ENCODE assay signal across 12 cellular contexts in the genomic region with DNA sequence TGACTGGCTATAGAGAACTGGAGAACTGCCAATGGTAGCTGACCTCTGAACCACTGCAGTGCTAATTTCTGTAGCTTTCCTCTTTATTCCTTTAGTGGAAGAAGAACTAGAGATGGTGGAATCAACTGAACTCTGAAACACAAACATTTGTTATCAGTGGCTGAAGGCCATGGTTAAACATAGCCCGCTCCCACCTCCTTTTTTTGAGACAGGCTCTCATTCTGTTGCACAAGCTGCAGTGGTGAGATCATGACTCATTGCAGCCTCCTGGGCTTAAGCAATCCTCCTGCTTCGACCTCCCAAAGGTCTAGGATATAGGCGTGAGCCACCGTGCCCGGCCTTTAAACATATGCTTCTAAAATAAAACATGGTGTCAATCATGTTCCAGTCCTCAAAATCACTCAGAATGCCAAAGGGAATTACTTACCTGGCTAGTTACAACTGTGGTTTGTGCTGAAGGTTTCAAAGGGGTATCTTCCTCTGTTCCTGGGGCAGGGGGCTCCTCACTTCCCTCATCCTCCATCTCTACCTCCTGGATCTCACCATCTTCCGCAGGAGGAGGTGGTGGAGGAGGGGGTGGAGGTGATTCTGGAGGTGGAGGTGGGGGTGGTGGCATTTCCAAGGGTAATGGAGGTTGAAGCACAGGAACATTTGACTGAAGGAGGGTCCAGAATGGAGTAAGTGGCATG. TPM values are rescaled to one million over a fixed set of nuclear protein-coding genes. Genes with fewer than 3 reads are reported as not detected.
DNase-seq lines count a peak whose midpoint lies in the region; ATAC-seq and TF ChIP-seq lines count a peak whose summit lies in the region.
"Had no signal": no experiment of that assay in that cellular context is flagged by ENCODE, and none has a peak within 500 bp of the region (broad histone marks: within the 10 kb centered on the region; RNA-seq: fewer than 3 reads in every experiment).

No MANE protein-coding gene starts in this region.

- H3K4me1 ChIP-seq in adipocyte (ENCODE audit: control insufficient read depth, insufficient read depth, low read length) (peaks cover 40% of the 10 kb centered on the region), hepatocyte (ENCODE audit: insufficient read depth) (peaks cover 9% of the 10 kb centered on the region), transverse colon (peaks cover 0 to 25% (median 7%) of the 10 kb centered on the region in 4 donors)

- no peak overlapping the region for H2AFZ ChIP-seq in hepatocyte

- WGBS in hepatocyte (ENCODE audit: low lambda C conversion rate, missing lambda C conversion rate) = 47% methylated on average over 6 of the region's 6 CpGs
- 30 to 69% methylated on average over 2 to 6 of the region's 6 CpGs for WGBS in transverse colon (ENCODE audit: low coverage in 1 of 2), 2 donors

- peaks cover 16% of the 10 kb centered on the region for H3K79me2 ChIP-seq in hepatocyte

- no peak for ATAC-seq in HG02981 (IDR thresholded peaks at IDR 0.05; ENCODE audit: unreplicated experiment)

- peak overlapping the region; percentile 32 for H3K27ac Mint-ChIP-seq in activated naive CD4-positive, alpha-beta T cell treated with anti-CD3 and anti-CD28 coated beads for 36 hours
- H3K27ac Mint-ChIP-seq: CD4-positive, alpha-beta T cell had no signal

- no peak overlapping the region for H3K4me2 ChIP-seq in hepatocyte

- TF ChIP-seq POLR2A in transverse colon (IDR thresholded peaks at IDR 0.05) = no peak

- intact Hi-C loops in activated naive CD4-positive, alpha-beta T cell treated with anti-CD3 and anti-CD28 coated beads for 36 hours (cut with micrococcal nuclease) = no loop called here
- intact Hi-C loops in transverse colon (cut with DNase I; ENCODE audit: low total_unique reads) = no loop called here

- peak overlapping the region; percentile 89 for H3K27ac ChIP-seq in hepatocyte
- H3K27ac ChIP-seq in transverse colon = peak overlapping the region; percentile 65 to 74 (median 70)

- no peaks in the 10 kb centered on the region for H3K27me3 Mint-ChIP-seq in activated naive CD4-positive, alpha-beta T cell treated with anti-CD3 and anti-CD28 coated beads for 36 hours (ENCODE audit: low read depth)
- H3K27me3 Mint-ChIP-seq: CD4-positive, alpha-beta T cell had no signal

- CTCF ChIA-PET in activated naive CD4-positive, alpha-beta T cell treated with anti-CD3 and anti-CD28 coated beads for 36 hours (lab: Charles Lee) = no interaction called here

- peaks cover 44% of the 10 kb centered on the region for H3K36me3 Mint-ChIP-seq in activated naive CD4-positive, alpha-beta T cell treated with anti-CD3 and anti-CD28 coated beads for 36 hours (ENCODE audit: low read depth)

- TF ChIP-seq CTCF in hepatocyte (IDR thresholded peaks at IDR 0.05; ENCODE audit: poor library complexity) = no peak
- no peak for TF ChIP-seq CTCF in transverse colon (IDR thresholded peaks at IDR 0.05)

- no peaks in the 10 kb centered on the region for H3K4me1 Mint-ChIP-seq in activated naive CD4-positive, alpha-beta T cell treated with anti-CD3 and anti-CD28 coated beads for 36 hours (ENCODE audit: low read depth)

- H3K9me3 ChIP-seq in adipocyte (ENCODE audit: control insufficient read depth, low read length) = no peaks in the 10 kb centered on the region
- H3K9me3 ChIP-seq in hepatocyte (ENCODE audit: low read depth) = no peaks in the 10 kb centered on the region
- H3K9me3 ChIP-seq in transverse colon = no peaks in the 10 kb centered on the region

- H3K27me3 ChIP-seq in adipocyte (replicated peaks; ENCODE audit: control insufficient read depth, insufficient read depth, low read length) (no peaks in the 10 kb centered on the region), hepatocyte (no peaks in the 10 kb centered on the region), transverse colon (no peaks in the 10 kb centered on the region)

- no peaks in the 10 kb centered on the region for H4K20me1 ChIP-seq in hepatocyte (ENCODE audit: insufficient read depth, poor library complexity, severe bottlenecking)

- DNase-seq in activated naive CD4-positive, alpha-beta T cell treated with anti-CD3 and anti-CD28 coated beads for 36 hours = no peak
- DNase-seq in activated naive CD4-positive, alpha-beta T cell treated with Interleukin-2 at 50 U/mL for 16 hours = no peak
- DNase-seq in adipocyte (ENCODE audit: low read depth) = peak; percentile 72
- peak; percentile 85 for DNase-seq in hepatocyte (ENCODE audit: low spot score)
- DNase-seq in transverse colon = peak; percentile 66
- no peak for DNase-seq in central memory CD4-positive, alpha-beta T cell
- DNase-seq in foreskin melanocyte = no peak
- DNase-seq: CD4-positive, alpha-beta T cell; head of caudate nucleus; NCI-H82; stimulated activated CD4-positive, alpha-beta T cell treated with anti-CD3 and anti-CD28 coated beads, Interleukin-15, amount 100 ng/mL, for 24 hours had no signal

- no peaks in the 10 kb centered on the region for H3K9me2 ChIP-seq in hepatocyte (replicated peaks; ENCODE audit: insufficient read depth)

- no peak overlapping the region for H3K9ac ChIP-seq in adipocyte (ENCODE audit: low read length)

- in situ Hi-C loops in transverse colon (cut with MboI; ENCODE audit: low pct_ligation_motif_present in 1 of 4, low pct_unique_long_range_greater_than_20kb in 1 of 4, low sequenced_read_pairs in 3 of 4) = no loop called here

- TF ChIP-seq EP300 in transverse colon (IDR thresholded peaks at IDR 0.05; ENCODE audit: low read depth) = no peak

- H3K4me3 ChIP-seq in adipocyte (ENCODE audit: low read length) (no peak overlapping the region), hepatocyte (no peak overlapping the region), transverse colon (no peak overlapping the region)

- H3K4me3 Mint-ChIP-seq in activated naive CD4-positive, alpha-beta T cell treated with anti-CD3 and anti-CD28 coated beads for 36 hours = no peak overlapping the region
- H3K4me3 Mint-ChIP-seq: CD4-positive, alpha-beta T cell had no signal

- H3K36me3 ChIP-seq in adipocyte (ENCODE audit: control insufficient read depth, insufficient read depth, low read length, severe bottlenecking) (peaks cover 88% of the 10 kb centered on the region), hepatocyte (replicated peaks; ENCODE audit: insufficient read depth, low read depth) (peaks cover 3% of the 10 kb centered on the region), transverse colon (peaks cover 0 to 80% (median 36%) of the 10 kb centered on the region in 4 donors)

- H3K9me3 Mint-ChIP-seq in activated naive CD4-positive, alpha-beta T cell treated with anti-CD3 and anti-CD28 coated beads for 36 hours = no peaks in the 10 kb centered on the region
- H3K9me3 Mint-ChIP-seq: CD4-positive, alpha-beta T cell had no signal

RNA-seq across cellular contexts. Expression of a gene that starts 9.0 kb away (rescaled TPM):
- 1 to 10 TPM; 1.3 to 2.2 TPM for total RNA-seq in activated naive CD4-positive, alpha-beta T cell treated with anti-CD3 and anti-CD28 coated beads for 36 hours
- 2.0 and 2.3 TPM in 2 replicates for total RNA-seq in hepatocyte
- 2.0 and 5.8 TPM in 2 replicates for polyA plus RNA-seq in hepatocyte
- total RNA-seq in transverse colon = 10 to 100 TPM in 2 of 4 donors, 1 to 10 TPM in 2; 3.3 to 13.5 (median 8.0) TPM

RNA-seq across cellular contexts. Expression of a gene that starts 43.0 kb away (rescaled TPM):
- total RNA-seq in activated naive CD4-positive, alpha-beta T cell treated with anti-CD3 and anti-CD28 coated beads for 36 hours = 100 to 1,000 TPM; 123 to 127 TPM
- total RNA-seq in hepatocyte = 43.9 and 56.7 TPM in 2 replicates
- 41.6 and 48.7 TPM in 2 replicates for polyA plus RNA-seq in hepatocyte
- 100 to 1,000 TPM in 3 of 4 donors, 10 to 100 TPM in 1; 85.9 to 312 (median 164) TPM for total RNA-seq in transverse colon

Comparison
In these comparisons a context has a peak if more than half of its experiments do, and no peak if none do; other contexts are left out.
1. DNase-seq: peak in adipocyte (single experiment), hepatocyte (single experiment) and transverse colon (single experiment); none in activated naive CD4-positive, alpha-beta T cell treated with anti-CD3 and anti-CD28 coated beads for 36 hours (single experiment), activated naive CD4-positive, alpha-beta T cell treated with Interleukin-2 at 50 U/mL for 16 hours (single experiment), central memory CD4-positive, alpha-beta T cell (single experiment) and foreskin melanocyte (single experiment).